In the genomic region with DNA sequence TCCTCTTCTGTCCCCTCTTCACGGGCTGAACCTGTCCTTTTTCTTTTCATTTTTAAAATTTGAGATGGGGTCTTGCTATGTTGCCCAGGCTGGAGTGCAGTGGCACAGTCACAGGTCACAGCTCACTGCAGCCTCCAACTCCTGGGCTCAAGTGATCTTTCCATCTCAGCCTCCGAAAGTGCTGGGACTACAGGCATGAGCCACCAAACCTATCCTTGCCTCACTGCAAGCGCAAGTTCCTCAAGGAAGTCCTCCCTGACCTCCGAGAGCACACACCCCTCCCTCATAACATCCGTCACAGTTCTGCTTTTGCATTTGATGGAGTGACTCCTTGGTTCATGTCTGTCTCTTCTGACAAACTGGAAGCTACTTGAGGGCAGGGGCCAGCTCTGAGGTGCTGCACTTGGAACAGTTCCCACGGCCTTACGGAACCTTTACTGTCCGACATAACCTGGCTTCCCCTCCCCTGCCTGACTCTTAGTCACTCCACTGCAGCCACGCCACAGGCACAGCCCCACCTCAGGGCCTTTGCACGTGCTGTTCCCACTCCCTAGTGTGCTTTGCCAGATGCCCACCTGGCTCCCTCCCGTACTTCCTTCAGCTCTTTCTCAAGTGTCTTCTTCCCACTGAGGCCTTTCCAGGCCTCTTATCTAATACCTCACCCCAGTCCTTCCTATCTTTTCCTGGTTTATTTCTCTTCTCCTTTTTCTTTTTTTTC, we compare ENCODE assay signal across 15 cellular contexts. TPM values are rescaled to one million over a fixed set of nuclear protein-coding genes. Genes with fewer than 3 reads are reported as not detected.
DNase-seq lines count a peak whose midpoint lies in the region; ATAC-seq, FAIRE-seq and TF ChIP-seq lines count a peak whose summit lies in the region.
"Had no signal": no experiment of that assay in that cellular context is flagged by ENCODE, and none has a peak within 500 bp of the region (broad histone marks: within the 10 kb centered on the region; RNA-seq: fewer than 3 reads in every experiment).

No MANE protein-coding gene starts in this region.

- peak overlapping the region in 2 of 11 experiments; percentile 35 to 38; a peak in 1 of 22 replicates for H3K9ac ChIP-seq in BLaER1 treated with 17β-estradiol and CSF1 and Interleukin-3, amounts not matched to agents 10 nM and 100 nM
- no peak overlapping the region for H3K9ac ChIP-seq in smooth muscle cell (ENCODE audit: low read depth)

- FAIRE-seq in GM12891 (lab: Jason Lieb, UNC) = peak; percentile 33

- H3K9me3 ChIP-seq in BLaER1 treated with 17β-estradiol and CSF1 and Interleukin-3, amounts not matched to agents 10 nM and 100 nM (replicated peaks in 1 of 11) = no peaks in the 10 kb centered on the region
- H3K9me3 ChIP-seq in lower lobe of right lung (no peaks in the 10 kb centered on the region), smooth muscle cell (replicated peaks; ENCODE audit: low read depth) (no peaks in the 10 kb centered on the region)
- H3K9me3 ChIP-seq: BE2C, prostate gland had no signal

- H3K4me3 ChIP-seq in BLaER1 treated with 17β-estradiol and CSF1 and Interleukin-3, amounts not matched to agents 10 nM and 100 nM = no peak overlapping the region
- H3K4me3 ChIP-seq in lower lobe of right lung (no peak overlapping the region), smooth muscle cell (no peak overlapping the region)
- H3K4me3 ChIP-seq: prostate gland had no signal

- no peak for ATAC-seq in lower lobe of right lung
- ATAC-seq in GM19467 (IDR thresholded peaks at IDR 0.05; ENCODE audit: unreplicated experiment) = no peak

- DNase-seq in GM12891 (ENCODE audit: insufficient read length, low spot score) (no peak), SKM-1 treated with dmso at 0.1 percent for 144 hours (lab: John Stamatoyannopoulos, UW; ENCODE audit: unreplicated experiment) (peak; percentile 73), lower lobe of right lung (peak; percentile 60), islet precursor cell (no peak), smooth muscle cell (lab: John Stamatoyannopoulos, UW; ENCODE audit: unreplicated experiment) (no peak)
- DNase-seq: amygdala; BE2C; erythroblast; NCI-H187 treated with DMSO at 0.1 percent for 48 hours; NCI-H524 treated with DMSO at 0.1 percent for 48 hours; stimulated activated CD4-positive, alpha-beta T cell treated with anti-CD3 and anti-CD28 coated beads, Interleukin-15, amount 100 ng/mL, for 24 hours; WERI-Rb-1 had no signal

- peaks cover 39 to 90% (median 71%) of the 10 kb centered on the region in 10 experiments for H3K4me1 ChIP-seq in BLaER1 treated with 17β-estradiol and CSF1 and Interleukin-3, amounts not matched to agents 10 nM and 100 nM
- H3K4me1 ChIP-seq in lower lobe of right lung (peaks cover 22% of the 10 kb centered on the region), smooth muscle cell (ENCODE audit: low read depth) (peaks cover 8% of the 10 kb centered on the region)

- peak overlapping the region in 7 of 11 experiments; percentile 41 to 78 (median 60); a peak in 12 of 22 replicates for H3K4me2 ChIP-seq in BLaER1 treated with 17β-estradiol and CSF1 and Interleukin-3, amounts not matched to agents 10 nM and 100 nM
- no peak overlapping the region for H3K4me2 ChIP-seq in smooth muscle cell

- H2AFZ ChIP-seq in smooth muscle cell (ENCODE audit: low read depth) = no peak overlapping the region

- peak overlapping the region in 2 of 11 experiments; percentile 44 to 46; a peak in 4 of 22 replicates for H3K27ac ChIP-seq in BLaER1 treated with 17β-estradiol and CSF1 and Interleukin-3, amounts not matched to agents 10 nM and 100 nM
- H3K27ac ChIP-seq in lower lobe of right lung (peak overlapping the region; percentile 24), smooth muscle cell (ENCODE audit: low read depth) (no peak overlapping the region)
- H3K27ac ChIP-seq: prostate gland, WERI-Rb-1 had no signal

- no peak for TF ChIP-seq CTCF in lower lobe of right lung (IDR thresholded peaks at IDR 0.05)
- no peak for TF ChIP-seq CTCF in smooth muscle cell (IDR thresholded peaks at IDR 0.05; ENCODE audit: borderline replicate concordance, insufficient read depth, poor library complexity, severe bottlenecking)

- H4K20me1 ChIP-seq in BLaER1 treated with 17β-estradiol and CSF1 and Interleukin-3, amounts not matched to agents 10 nM and 100 nM = peaks cover 0 to 46% (median 24%) of the 10 kb centered on the region in 11 experiments; a peak in 18 of 22 replicates
- peaks cover 4% of the 10 kb centered on the region for H4K20me1 ChIP-seq in smooth muscle cell (ENCODE audit: low read depth)

- H3K36me3 ChIP-seq in BLaER1 treated with 17β-estradiol and CSF1 and Interleukin-3, amounts not matched to agents 10 nM and 100 nM = peaks cover 34 to 53% (median 46%) of the 10 kb centered on the region in 11 experiments
- peaks cover 40% of the 10 kb centered on the region for H3K36me3 ChIP-seq in lower lobe of right lung
- H3K36me3 ChIP-seq in smooth muscle cell (ENCODE audit: low read depth) = no peaks in the 10 kb centered on the region

- no peaks in the 10 kb centered on the region for H3K79me2 ChIP-seq in smooth muscle cell (ENCODE audit: low read depth)

- no peak for TF ChIP-seq POLR2A in GM12891 (IDR thresholded peaks at IDR 0.05; ENCODE audit: low read depth, low read length)

- H3F3A ChIP-seq in smooth muscle cell (ENCODE audit: low read depth) = peaks cover 17% of the 10 kb centered on the region

- 95% methylated on average over 11 of the region's 11 CpGs for WGBS in smooth muscle cell (ENCODE audit: low lambda C conversion rate)

- intact Hi-C loops in lower lobe of right lung (cut with DNase I) = no loop called here

- H3K27me3 ChIP-seq in BLaER1 treated with 17β-estradiol and CSF1 and Interleukin-3, amounts not matched to agents 10 nM and 100 nM = no peaks in the 10 kb centered on the region
- H3K27me3 ChIP-seq in lower lobe of right lung (ENCODE audit: low read depth) (no peaks in the 10 kb centered on the region), smooth muscle cell (ENCODE audit: low read depth) (no peaks in the 10 kb centered on the region)
- H3K27me3 ChIP-seq: BE2C had no signal

TF ChIP-seq in GM12891, 5 proteins besides CTCF, POLR2A, EP300 and RAD21:
- TF ChIP-seq SPI1 (IDR thresholded peaks at IDR 0.05; ENCODE audit: low read depth, low read length) = 0 out of 2 replicates have a peak, but pooled peaks have one; percentile 17
- TF ChIP-seq PAX5 (IDR thresholded peaks at IDR 0.05; ENCODE audit: insufficient read depth, low read length, severe bottlenecking) = no peak
- TF ChIP-seq POLR2AphosphoS5 (IDR thresholded peaks at IDR 0.05; ENCODE audit: low read depth, low read length) = no peak
- TF ChIP-seq POU2F2 (IDR thresholded peaks at IDR 0.05; ENCODE audit: low read depth, low read length) = no peak
- TF ChIP-seq TAF1 (IDR thresholded peaks at IDR 0.05; ENCODE audit: low read depth, low read length) = no peak
TF ChIP-seq in GM12891: peak in this region for 1.

RNA-seq across cellular contexts. Expression of a gene that starts 4.4 kb away (rescaled TPM):
- 0.63 TPM for polyA plus RNA-seq in GM12891 (2012; ENCODE audit: low read depth, missing spikeins)
- total RNA-seq in lower lobe of right lung (1.6 TPM), smooth muscle cell (0.13 and 2.0 TPM in 2 replicates)
- polyA plus RNA-seq in smooth muscle cell = 0.50 and 1.6 TPM in 2 replicates

RNA-seq across cellular contexts. Expression of a gene that starts 8.7 kb away (rescaled TPM):
- 24.6 TPM for polyA plus RNA-seq in GM12891 (2012; ENCODE audit: low read depth, missing spikeins)
- total RNA-seq in lower lobe of right lung (113 TPM), smooth muscle cell (32.3 and 37.5 TPM in 2 replicates)
- 65.9 and 81.1 TPM in 2 replicates for polyA plus RNA-seq in smooth muscle cell

RNA-seq across cellular contexts. Expression of a gene that starts 11.5 kb away (rescaled TPM):
- polyA plus RNA-seq in GM12891 (2012; ENCODE audit: low read depth, missing spikeins) = 99.6 TPM
- total RNA-seq in lower lobe of right lung (68.9 TPM), smooth muscle cell (90.2 and 111 TPM in 2 replicates)
- 208 and 224 TPM in 2 replicates for polyA plus RNA-seq in smooth muscle cell

RNA-seq across cellular contexts. Expression of a gene that starts 21.8 kb away (rescaled TPM):
- 1,510 TPM for polyA plus RNA-seq in GM12891 (2012; ENCODE audit: low read depth, missing spikeins)
- total RNA-seq in lower lobe of right lung (733 TPM), smooth muscle cell (1,112 and 1,146 TPM in 2 replicates)
- polyA plus RNA-seq in smooth muscle cell = 2,844 and 2,856 TPM in 2 replicates

RNA-seq across cellular contexts. Expression of a gene that starts 26.0 kb away (rescaled TPM):
- polyA plus RNA-seq in GM12891 (2012; ENCODE audit: low read depth, missing spikeins) = 2.3 TPM
- 14.4 TPM for total RNA-seq in lower lobe of right lung
- 0.85 TPM in 1 of 2 replicates, not detected in the other for total RNA-seq in smooth muscle cell
- 13.4 and 17.1 TPM in 2 replicates for polyA plus RNA-seq in smooth muscle cell

Comparison
In these comparisons a context has a peak if more than half of its experiments do, and no peak if none do; other contexts are left out.
1. DNase-seq: peak in SKM-1 treated with dmso at 0.1 percent for 144 hours (single experiment) and lower lobe of right lung (single experiment); none in GM12891 (single experiment), islet precursor cell (single experiment) and smooth muscle cell (single experiment).